ENCODE assay signal across 20 cellular contexts in genomic region chr20:61535091-61535490, GRCh38.
DNase-seq lines count a peak whose midpoint lies in the region; FAIRE-seq and TF ChIP-seq lines count a peak whose summit lies in the region.
"Had no signal": no experiment of that assay in that cellular context is flagged by ENCODE, and none has a peak within 500 bp of the region (broad histone marks: within the 10 kb centered on the region; RNA-seq: fewer than 3 reads in every experiment).

No MANE protein-coding gene starts in this region.

- H3K9ac ChIP-seq in kidney (ENCODE audit: low read length in 2 of 2): no peak overlapping the region
- H3K9ac ChIP-seq: BLaER1 treated with 17β-estradiol and CSF1 and Interleukin-3, amounts not matched to agents 10 nM and 100 nM had no signal

- TF ChIP-seq CTCF in kidney (IDR thresholded peaks at IDR 0.05; ENCODE audit: borderline replicate concordance, extremely low read depth, insufficient read depth) (no peak), spleen (IDR thresholded peaks at IDR 0.05 in 8 of 11, conservative IDR thresholded peaks at IDR 0.05 in 3 of 11) (no peak)

- no peaks in the 10 kb centered on the region for H3K27me3 ChIP-seq in spleen (replicated peaks in 1 of 7)
- H3K27me3 ChIP-seq: BLaER1 treated with 17β-estradiol and CSF1 and Interleukin-3, amounts not matched to agents 10 nM and 100 nM had no signal

- no peak overlapping the region for H3K4me3 ChIP-seq in kidney (ENCODE audit: low read length in 2 of 2)
- no peak overlapping the region for H3K4me3 ChIP-seq in spleen
- H3K4me3 ChIP-seq: A549; BLaER1 treated with 17β-estradiol and CSF1 and Interleukin-3, amounts not matched to agents 10 nM and 100 nM had no signal

- 81 to 92% (median 86%) methylated on average over 8 to 10 of the region's 10 CpGs for WGBS in spleen, 5 donors

- no peak for DNase-seq in HTR-8/SVneo (ENCODE audit: insufficient read length, low spot score)
- DNase-seq in kidney: peak; percentile 49
- peak; percentile 54 for DNase-seq in spleen
- DNase-seq in substantia nigra (lab: John Stamatoyannopoulos, UW): no peak
- no peak for DNase-seq in SHP77 (lab: John Stamatoyannopoulos, UW)
- DNase-seq: AML-193; Caco-2; Calu3; CD4-positive, alpha-beta T cell; CD8-positive, alpha-beta T cell; DMS79 treated with DMSO at 0.1 percent for 48 hours; GF-D8 had no signal

- H3K9me3 ChIP-seq in kidney (ENCODE audit: control insufficient read depth in 1 of 2, low read length in 2 of 2): no peaks in the 10 kb centered on the region
- peaks cover 0 to 27% (median 0%) of the 10 kb centered on the region in 8 donors for H3K9me3 ChIP-seq in spleen
- H3K9me3 ChIP-seq: A549; BLaER1 treated with 17β-estradiol and CSF1 and Interleukin-3, amounts not matched to agents 10 nM and 100 nM; Caco-2 had no signal

- H3K4me1 ChIP-seq in kidney (ENCODE audit: control insufficient read depth in 1 of 2, insufficient read depth in 1 of 2, low read depth in 1 of 2, low read length in 2 of 2) (no peaks in the 10 kb centered on the region), spleen (no peaks in the 10 kb centered on the region)
- H3K4me1 ChIP-seq: A549, Caco-2 had no signal

- TF ChIP-seq POLR2A in spleen (IDR thresholded peaks at IDR 0.05): no peak

- H3K36me3 ChIP-seq in kidney (ENCODE audit: control insufficient read depth in 1 of 2, insufficient read depth in 2 of 2, low read length in 2 of 2): no peaks in the 10 kb centered on the region
- no peaks in the 10 kb centered on the region for H3K36me3 ChIP-seq in spleen
- H3K36me3 ChIP-seq: BLaER1 treated with 17β-estradiol and CSF1 and Interleukin-3, amounts not matched to agents 10 nM and 100 nM had no signal

- intact Hi-C loops in kidney (cut with DNase I) (no loop called here), spleen (cut with DNase I; ENCODE audit: low total_unique reads) (no loop called here)

- peak; percentile 59 for FAIRE-seq in HTR-8/SVneo (lab: Jason Lieb, UNC)
- no peak for FAIRE-seq in kidney (lab: Jason Lieb, UNC)
- FAIRE-seq: A549, D721Med, G401.6, GM12891, GM19239 had no signal

- H3K27ac ChIP-seq in kidney (ENCODE audit: low read depth in 2 of 2, low read length in 2 of 2) (no peak overlapping the region), spleen (no peak overlapping the region), substantia nigra (ENCODE audit: low read depth, low read length, poor library complexity, severe bottlenecking) (no peak overlapping the region)
- H3K27ac ChIP-seq: 22Rv1; A549; BLaER1 treated with 17β-estradiol and CSF1 and Interleukin-3, amounts not matched to agents 10 nM and 100 nM; C4-2B had no signal

Comparison
In these comparisons a context has a peak if more than half of its experiments do, and no peak if none do; other contexts are left out.
1. DNase-seq: peak in kidney (single experiment) and spleen (single experiment); none in HTR-8/SVneo (single experiment), substantia nigra (0 of 49) and SHP77 (0 of 2).